Comparison of ENCODE assay signal across 1 cellular context in the genomic region with DNA sequence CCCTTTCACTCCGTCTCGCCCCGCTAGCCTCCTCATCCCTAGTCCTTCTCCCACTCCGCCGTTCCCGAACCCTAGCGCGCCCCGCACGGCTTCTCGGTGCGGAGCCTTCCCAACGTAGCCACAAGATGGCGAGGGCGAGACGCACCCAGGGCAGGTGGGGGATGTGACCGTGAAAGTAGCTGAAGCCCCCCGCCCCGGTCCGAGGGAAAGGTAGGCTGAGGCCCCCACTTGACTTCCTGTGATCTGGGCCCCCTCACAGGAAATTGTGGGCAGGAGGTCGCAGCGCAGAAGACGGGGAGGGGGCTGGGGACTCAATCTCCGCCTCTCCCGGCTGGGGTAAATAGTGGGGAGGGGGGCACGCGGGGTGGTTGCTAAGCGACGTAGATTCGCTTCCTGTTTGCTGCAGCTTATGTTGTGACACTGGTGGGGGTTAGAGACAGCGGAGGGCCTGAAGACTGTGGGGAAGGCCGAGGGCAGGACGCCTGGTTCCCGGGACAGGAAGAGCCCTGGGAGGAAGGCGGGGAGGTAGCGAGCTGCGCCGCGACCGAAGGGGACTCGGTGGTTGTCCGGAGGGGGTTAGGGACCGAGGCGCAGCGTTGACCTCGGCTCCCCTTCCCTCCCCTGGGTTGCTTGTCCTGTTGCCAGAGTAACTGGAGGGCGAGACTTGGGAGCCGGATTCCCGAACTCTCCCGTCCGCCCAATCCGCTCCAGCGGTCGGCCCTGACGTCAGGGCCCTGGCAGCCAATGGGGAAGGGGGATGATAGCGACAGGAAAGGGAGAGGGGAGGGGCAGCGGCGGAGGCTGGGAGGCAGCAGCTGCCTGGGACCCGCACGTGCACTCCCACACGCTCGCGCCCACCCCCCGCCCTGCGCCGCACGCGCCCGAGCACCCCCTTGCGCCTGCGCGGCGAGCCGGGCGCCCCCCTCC.
TF ChIP-seq lines count a peak whose summit lies in the region.

No MANE protein-coding gene starts in this region.

TF ChIP-seq in K562, 482 proteins besides CTCF, POLR2A, EP300 and RAD21 (continued from another document and continues in another):
- TF ChIP-seq ZBTB9 (CRISPR knock-in tag; IDR thresholded peaks at IDR 0.05) (no peak), PTBP1 (IDR thresholded peaks at IDR 0.05; ENCODE audit: low read depth, low read length) (no peak), NR4A1 (CRISPR knock-in tag; IDR thresholded peaks at IDR 0.05) (no peak), NR4A1 (tag; IDR thresholded peaks at IDR 0.05) (no peak), FIP1L1 (IDR thresholded peaks at IDR 0.05; ENCODE audit: low read depth, low read length, poor library complexity, severe bottlenecking) (no peak), HLTF (IDR thresholded peaks at IDR 0.05) (no peak), ZEB2 (IDR thresholded peaks at IDR 0.05) (no peak), ZNF512 (tag; IDR thresholded peaks at IDR 0.05) (no peak), SIX5 (IDR thresholded peaks at IDR 0.05; ENCODE audit: borderline replicate concordance in 1 of 2, insufficient read depth in 1 of 2, low read depth in 1 of 2, low read length in 2 of 2) (no peak), PHB (CRISPR knock-in tag; IDR thresholded peaks at IDR 0.05) (no peak), ERF (CRISPR knock-in tag; IDR thresholded peaks at IDR 0.05) (no peak), RAD51 (IDR thresholded peaks at IDR 0.05; ENCODE audit: borderline replicate concordance, low read depth) (no peak), FOXA3 (CRISPR knock-in tag; conservative IDR thresholded peaks at IDR 0.05 in 1 of 2, IDR thresholded peaks at IDR 0.05 in 1 of 2) (no peak), SAP30 (IDR thresholded peaks at IDR 0.05; ENCODE audit: borderline replicate concordance, insufficient read depth, low read depth, low read length, poor library complexity, severe bottlenecking) (peak; percentile 80), ZNF717 (CRISPR knock-in tag; IDR thresholded peaks at IDR 0.05) (no peak), KLF10 (CRISPR knock-in tag; IDR thresholded peaks at IDR 0.05) (no peak), TEAD2 (tag; IDR thresholded peaks at IDR 0.05) (no peak), CEBPG (CRISPR knock-in tag; IDR thresholded peaks at IDR 0.05) (0 out of 2 replicates have a peak, but pooled peaks have one; percentile 15), CEBPG (tag; conservative IDR thresholded peaks at IDR 0.05 in 1 of 2, IDR thresholded peaks at IDR 0.05 in 1 of 2) (no peak), NCOA6 (IDR thresholded peaks at IDR 0.05) (no peak), ID3 (CRISPR knock-in tag; IDR thresholded peaks at IDR 0.05) (no peak), ID3 (tag; IDR thresholded peaks at IDR 0.05) (no peak), CBX2 (IDR thresholded peaks at IDR 0.05; ENCODE audit: insufficient read depth, low read length, poor library complexity, severe bottlenecking) (no peak), ZNF57 (CRISPR knock-in tag; IDR thresholded peaks at IDR 0.05) (no peak), SAFB (IDR thresholded peaks at IDR 0.05; ENCODE audit: borderline replicate concordance, low read depth, low read length) (no peak), ZNF395 (CRISPR knock-in tag; IDR thresholded peaks at IDR 0.05) (no peak), MCM3 (IDR thresholded peaks at IDR 0.05) (no peak), FOXK1 (CRISPR knock-in tag; IDR thresholded peaks at IDR 0.05; ENCODE audit: borderline replicate concordance) (no peak), POLR2AphosphoS2 (IDR thresholded peaks at IDR 0.05; ENCODE audit: low read length) (no peak), ZNF354B (CRISPR knock-in tag; IDR thresholded peaks at IDR 0.05) (no peak)
- TF ChIP-seq, protein P1, sequence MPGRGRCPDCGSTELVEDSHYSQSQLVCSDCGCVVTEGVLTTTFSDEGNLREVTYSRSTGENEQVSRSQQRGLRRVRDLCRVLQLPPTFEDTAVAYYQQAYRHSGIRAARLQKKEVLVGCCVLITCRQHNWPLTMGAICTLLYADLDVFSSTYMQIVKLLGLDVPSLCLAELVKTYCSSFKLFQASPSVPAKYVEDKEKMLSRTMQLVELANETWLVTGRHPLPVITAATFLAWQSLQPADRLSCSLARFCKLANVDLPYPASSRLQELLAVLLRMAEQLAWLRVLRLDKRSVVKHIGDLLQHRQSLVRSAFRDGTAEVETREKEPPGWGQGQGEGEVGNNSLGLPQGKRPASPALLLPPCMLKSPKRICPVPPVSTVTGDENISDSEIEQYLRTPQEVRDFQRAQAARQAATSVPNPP (IDR thresholded peaks at IDR 0.05; ENCODE audit: borderline replicate concordance, insufficient read depth, insufficient read length): no peak
- TF ChIP-seq, protein P2, sequence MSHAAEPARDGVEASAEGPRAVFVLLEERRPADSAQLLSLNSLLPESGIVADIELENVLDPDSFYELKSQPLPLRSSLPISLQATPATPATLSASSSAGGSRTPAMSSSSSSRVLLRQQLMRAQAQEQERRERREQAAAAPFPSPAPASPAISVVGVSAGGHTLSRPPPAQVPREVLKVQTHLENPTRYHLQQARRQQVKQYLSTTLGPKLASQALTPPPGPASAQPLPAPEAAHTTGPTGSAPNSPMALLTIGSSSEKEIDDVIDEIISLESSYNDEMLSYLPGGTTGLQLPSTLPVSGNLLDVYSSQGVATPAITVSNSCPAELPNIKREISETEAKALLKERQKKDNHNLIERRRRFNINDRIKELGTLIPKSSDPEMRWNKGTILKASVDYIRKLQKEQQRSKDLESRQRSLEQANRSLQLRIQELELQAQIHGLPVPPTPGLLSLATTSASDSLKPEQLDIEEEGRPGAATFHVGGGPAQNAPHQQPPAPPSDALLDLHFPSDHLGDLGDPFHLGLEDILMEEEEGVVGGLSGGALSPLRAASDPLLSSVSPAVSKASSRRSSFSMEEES (CRISPR knock-in tag; IDR thresholded peaks at IDR 0.05): no peak
- TF ChIP-seq, protein P3, sequence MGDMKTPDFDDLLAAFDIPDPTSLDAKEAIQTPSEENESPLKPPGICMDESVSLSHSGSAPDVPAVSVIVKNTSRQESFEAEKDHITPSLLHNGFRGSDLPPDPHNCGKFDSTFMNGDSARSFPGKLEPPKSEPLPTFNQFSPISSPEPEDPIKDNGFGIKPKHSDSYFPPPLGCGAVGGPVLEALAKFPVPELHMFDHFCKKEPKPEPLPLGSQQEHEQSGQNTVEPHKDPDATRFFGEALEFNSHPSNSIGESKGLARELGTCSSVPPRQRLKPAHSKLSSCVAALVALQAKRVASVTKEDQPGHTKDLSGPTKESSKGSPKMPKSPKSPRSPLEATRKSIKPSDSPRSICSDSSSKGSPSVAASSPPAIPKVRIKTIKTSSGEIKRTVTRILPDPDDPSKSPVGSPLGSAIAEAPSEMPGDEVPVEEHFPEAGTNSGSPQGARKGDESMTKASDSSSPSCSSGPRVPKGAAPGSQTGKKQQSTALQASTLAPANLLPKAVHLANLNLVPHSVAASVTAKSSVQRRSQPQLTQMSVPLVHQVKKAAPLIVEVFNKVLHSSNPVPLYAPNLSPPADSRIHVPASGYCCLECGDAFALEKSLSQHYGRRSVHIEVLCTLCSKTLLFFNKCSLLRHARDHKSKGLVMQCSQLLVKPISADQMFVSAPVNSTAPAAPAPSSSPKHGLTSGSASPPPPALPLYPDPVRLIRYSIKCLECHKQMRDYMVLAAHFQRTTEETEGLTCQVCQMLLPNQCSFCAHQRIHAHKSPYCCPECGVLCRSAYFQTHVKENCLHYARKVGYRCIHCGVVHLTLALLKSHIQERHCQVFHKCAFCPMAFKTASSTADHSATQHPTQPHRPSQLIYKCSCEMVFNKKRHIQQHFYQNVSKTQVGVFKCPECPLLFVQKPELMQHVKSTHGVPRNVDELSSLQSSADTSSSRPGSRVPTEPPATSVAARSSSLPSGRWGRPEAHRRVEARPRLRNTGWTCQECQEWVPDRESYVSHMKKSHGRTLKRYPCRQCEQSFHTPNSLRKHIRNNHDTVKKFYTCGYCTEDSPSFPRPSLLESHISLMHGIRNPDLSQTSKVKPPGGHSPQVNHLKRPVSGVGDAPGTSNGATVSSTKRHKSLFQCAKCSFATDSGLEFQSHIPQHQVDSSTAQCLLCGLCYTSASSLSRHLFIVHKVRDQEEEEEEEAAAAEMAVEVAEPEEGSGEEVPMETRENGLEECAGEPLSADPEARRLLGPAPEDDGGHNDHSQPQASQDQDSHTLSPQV (IDR thresholded peaks at IDR 0.05): no peak
- TF ChIP-seq, protein P4, sequence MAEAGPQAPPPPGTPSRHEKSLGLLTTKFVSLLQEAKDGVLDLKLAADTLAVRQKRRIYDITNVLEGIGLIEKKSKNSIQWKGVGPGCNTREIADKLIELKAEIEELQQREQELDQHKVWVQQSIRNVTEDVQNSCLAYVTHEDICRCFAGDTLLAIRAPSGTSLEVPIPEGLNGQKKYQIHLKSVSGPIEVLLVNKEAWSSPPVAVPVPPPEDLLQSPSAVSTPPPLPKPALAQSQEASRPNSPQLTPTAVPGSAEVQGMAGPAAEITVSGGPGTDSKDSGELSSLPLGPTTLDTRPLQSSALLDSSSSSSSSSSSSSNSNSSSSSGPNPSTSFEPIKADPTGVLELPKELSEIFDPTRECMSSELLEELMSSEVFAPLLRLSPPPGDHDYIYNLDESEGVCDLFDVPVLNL (CRISPR knock-in tag; IDR thresholded peaks at IDR 0.05; ENCODE audit: low read depth): no peak
- TF ChIP-seq, protein P5, sequence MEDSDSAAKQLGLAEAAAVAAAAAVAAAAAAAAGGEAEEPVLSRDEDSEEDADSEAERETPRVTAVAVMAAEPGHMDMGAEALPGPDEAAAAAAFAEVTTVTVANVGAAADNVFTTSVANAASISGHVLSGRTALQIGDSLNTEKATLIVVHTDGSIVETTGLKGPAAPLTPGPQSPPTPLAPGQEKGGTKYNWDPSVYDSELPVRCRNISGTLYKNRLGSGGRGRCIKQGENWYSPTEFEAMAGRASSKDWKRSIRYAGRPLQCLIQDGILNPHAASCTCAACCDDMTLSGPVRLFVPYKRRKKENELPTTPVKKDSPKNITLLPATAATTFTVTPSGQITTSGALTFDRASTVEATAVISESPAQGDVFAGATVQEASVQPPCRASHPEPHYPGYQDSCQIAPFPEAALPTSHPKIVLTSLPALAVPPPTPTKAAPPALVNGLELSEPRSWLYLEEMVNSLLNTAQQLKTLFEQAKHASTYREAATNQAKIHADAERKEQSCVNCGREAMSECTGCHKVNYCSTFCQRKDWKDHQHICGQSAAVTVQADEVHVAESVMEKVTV (CRISPR knock-in tag; IDR thresholded peaks at IDR 0.05): no peak
- TF ChIP-seq, protein P6, sequence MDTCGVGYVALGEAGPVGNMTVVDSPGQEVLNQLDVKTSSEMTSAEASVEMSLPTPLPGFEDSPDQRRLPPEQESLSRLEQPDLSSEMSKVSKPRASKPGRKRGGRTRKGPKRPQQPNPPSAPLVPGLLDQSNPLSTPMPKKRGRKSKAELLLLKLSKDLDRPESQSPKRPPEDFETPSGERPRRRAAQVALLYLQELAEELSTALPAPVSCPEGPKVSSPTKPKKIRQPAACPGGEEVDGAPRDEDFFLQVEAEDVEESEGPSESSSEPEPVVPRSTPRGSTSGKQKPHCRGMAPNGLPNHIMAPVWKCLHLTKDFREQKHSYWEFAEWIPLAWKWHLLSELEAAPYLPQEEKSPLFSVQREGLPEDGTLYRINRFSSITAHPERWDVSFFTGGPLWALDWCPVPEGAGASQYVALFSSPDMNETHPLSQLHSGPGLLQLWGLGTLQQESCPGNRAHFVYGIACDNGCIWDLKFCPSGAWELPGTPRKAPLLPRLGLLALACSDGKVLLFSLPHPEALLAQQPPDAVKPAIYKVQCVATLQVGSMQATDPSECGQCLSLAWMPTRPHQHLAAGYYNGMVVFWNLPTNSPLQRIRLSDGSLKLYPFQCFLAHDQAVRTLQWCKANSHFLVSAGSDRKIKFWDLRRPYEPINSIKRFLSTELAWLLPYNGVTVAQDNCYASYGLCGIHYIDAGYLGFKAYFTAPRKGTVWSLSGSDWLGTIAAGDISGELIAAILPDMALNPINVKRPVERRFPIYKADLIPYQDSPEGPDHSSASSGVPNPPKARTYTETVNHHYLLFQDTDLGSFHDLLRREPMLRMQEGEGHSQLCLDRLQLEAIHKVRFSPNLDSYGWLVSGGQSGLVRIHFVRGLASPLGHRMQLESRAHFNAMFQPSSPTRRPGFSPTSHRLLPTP (IDR thresholded peaks at IDR 0.05; ENCODE audit: borderline replicate concordance, extremely low read depth, insufficient read length): no peak
- TF ChIP-seq, protein P7, sequence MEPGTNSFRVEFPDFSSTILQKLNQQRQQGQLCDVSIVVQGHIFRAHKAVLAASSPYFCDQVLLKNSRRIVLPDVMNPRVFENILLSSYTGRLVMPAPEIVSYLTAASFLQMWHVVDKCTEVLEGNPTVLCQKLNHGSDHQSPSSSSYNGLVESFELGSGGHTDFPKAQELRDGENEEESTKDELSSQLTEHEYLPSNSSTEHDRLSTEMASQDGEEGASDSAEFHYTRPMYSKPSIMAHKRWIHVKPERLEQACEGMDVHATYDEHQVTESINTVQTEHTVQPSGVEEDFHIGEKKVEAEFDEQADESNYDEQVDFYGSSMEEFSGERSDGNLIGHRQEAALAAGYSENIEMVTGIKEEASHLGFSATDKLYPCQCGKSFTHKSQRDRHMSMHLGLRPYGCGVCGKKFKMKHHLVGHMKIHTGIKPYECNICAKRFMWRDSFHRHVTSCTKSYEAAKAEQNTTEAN (CRISPR knock-in tag; IDR thresholded peaks at IDR 0.05): no peak
